ENCODE assay signal across 8 cellular contexts in the genomic region with DNA sequence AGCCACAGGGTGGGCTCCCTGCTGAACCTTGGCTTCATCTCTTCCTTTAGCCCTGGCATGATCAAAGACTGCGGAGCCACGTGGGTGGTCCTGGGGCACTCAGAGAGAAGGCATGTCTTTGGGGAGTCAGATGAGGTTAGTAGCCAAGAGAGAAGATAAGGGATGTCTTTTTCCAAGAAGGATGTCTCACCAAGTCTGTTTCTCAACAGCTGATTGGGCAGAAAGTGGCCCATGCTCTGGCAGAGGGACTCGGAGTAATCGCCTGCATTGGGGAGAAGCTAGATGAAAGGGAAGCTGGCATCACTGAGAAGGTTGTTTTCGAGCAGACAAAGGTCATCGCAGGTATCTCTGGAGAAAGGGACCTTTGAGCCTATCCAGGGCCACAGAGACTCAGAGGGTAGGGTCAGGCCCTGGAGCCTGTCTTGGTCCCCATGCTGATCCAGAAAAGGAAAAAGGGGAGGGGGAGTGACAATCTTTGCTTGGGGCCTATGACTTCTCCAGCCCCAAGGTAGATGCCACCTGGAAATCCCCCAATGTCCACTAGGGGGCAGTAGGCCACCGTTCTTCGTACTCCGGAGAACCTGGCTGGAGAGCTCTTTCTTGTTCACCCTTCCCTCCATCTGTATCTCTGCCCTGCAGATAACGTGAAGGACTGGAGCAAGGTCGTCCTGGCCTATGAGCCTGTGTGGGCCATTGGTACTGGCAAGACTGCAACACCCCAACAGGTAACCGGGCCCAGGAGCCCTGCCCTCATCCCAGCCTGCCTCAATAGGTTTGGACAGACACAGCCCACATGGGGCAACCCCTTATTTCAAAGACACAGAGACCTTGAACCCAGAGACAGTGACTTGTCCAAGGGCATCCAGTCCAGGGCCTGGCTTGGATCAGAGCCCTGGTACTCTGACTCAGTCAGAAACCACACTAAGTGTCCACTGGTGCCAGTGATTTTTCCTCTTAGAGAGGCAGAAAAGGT.
DNase-seq lines count a peak whose midpoint lies in the region; ATAC-seq and TF ChIP-seq lines count a peak whose summit lies in the region.

No MANE protein-coding gene starts in this region.

- ATAC-seq in HG03378 (IDR thresholded peaks at IDR 0.05; ENCODE audit: unreplicated experiment): no peak

- TF ChIP-seq CTCF in epithelial cell of esophagus (IDR thresholded peaks at IDR 0.05; ENCODE audit: insufficient read depth, low read depth, low read length, missing control alignments): peak; percentile 87

- DNase-seq in C1 segment of cervical spinal cord (lab: John Stamatoyannopoulos, UW) (peak in 12 of 14 donors; percentile 17 to 79 (median 58)), HUDEP-2 (lab: John Stamatoyannopoulos, UW; ENCODE audit: unreplicated experiment in 76 of 76) (peak in 72 of 76 experiments; percentile 15 to 85 (median 68)), NOMO-1 treated with dmso at 0.1 percent for 144 hours (lab: John Stamatoyannopoulos, UW; ENCODE audit: unreplicated experiment) (peak; percentile 61), epithelial cell of esophagus (ENCODE audit: low read depth) (peak; percentile 80)
- peak; percentile 56 for DNase-seq in activated CD8-positive, alpha-beta memory T cell treated with anti-CD3 and anti-CD28 coated beads, Interleukin-2, amount 50 U/mL, for 1 hour (ENCODE audit: extremely low read depth)
- peak; percentile 71 for DNase-seq in stimulated activated CD8-positive, alpha-beta memory T cell treated with anti-CD3 and anti-CD28 coated beads, Interleukin-4, amount 100 ng/mL, for 24 hours (ENCODE audit: low read depth)

- peaks cover 42% of the 10 kb centered on the region for H3K4me1 ChIP-seq in mucosa of stomach (ENCODE audit: control insufficient read depth, insufficient read depth, low read length)

- peak overlapping the region; percentile 90 for H3K9ac ChIP-seq in mucosa of stomach (ENCODE audit: low read length)

- no peaks in the 10 kb centered on the region for H3K36me3 ChIP-seq in mucosa of stomach (ENCODE audit: control insufficient read depth, insufficient read depth, low read length)

- H3K27me3 ChIP-seq in mucosa of stomach (ENCODE audit: control insufficient read depth, insufficient read depth, low read length): no peaks in the 10 kb centered on the region

- peak overlapping the region; percentile 88 for H3K4me3 ChIP-seq in epithelial cell of esophagus (ENCODE audit: low read length)
- no peak overlapping the region for H3K4me3 ChIP-seq in mucosa of stomach (ENCODE audit: low read length)

- H3K9me3 ChIP-seq in mucosa of stomach (ENCODE audit: control insufficient read depth, low read length): no peaks in the 10 kb centered on the region
